ENCODE assay signal across 8 cellular contexts in the genomic region with DNA sequence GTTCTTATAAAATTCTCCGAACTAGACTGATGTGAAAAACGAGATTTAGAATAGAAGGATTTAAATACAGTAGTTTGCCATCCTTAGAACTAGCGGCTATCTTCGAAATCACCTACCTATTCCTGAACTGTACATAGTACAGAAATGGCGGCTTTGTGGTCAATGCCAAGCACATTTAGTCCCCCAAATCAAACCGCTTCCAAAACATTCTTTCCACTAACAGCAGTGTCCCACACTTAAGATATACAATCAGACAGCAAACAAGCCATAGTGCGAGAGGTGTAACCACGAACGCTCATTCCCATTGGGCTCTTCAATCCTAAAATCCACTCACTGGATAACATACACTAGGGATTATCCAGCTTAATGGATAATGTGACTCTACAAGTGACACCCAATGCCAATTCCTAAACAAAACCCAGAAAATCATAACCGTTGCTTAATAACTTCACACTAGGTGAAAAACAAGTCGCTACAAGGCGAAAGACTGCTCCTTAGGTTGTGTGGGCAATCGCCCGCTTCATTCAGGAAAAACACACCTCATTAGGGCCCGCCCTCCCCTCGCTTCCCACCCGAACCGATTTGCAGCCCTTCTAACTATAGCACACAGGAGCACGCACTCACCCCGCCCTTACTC. TPM values are rescaled to one million over a fixed set of nuclear protein-coding genes. Genes with fewer than 3 reads are reported as not detected.
DNase-seq lines count a peak whose midpoint lies in the region; ATAC-seq and TF ChIP-seq lines count a peak whose summit lies in the region.

No MANE protein-coding gene starts in this region.

- TF ChIP-seq POLR2A in uterus (IDR thresholded peaks at IDR 0.05), result peak in 1 of 2 donors; percentile 39

- H3K27ac ChIP-seq in OCI-LY1 (ENCODE audit: low read depth, low read length, poor library complexity, severe bottlenecking), result peak overlapping the region; percentile 93
- peak overlapping the region; percentile 92 to 95 for H3K27ac ChIP-seq in lung (ENCODE audit: low read depth in 1 of 2, low read length in 1 of 2)
- peak overlapping the region; percentile 97 to 99 for H3K27ac ChIP-seq in uterus

- peaks cover 36% of the 10 kb centered on the region for H3K4me1 Mint-ChIP-seq in activated CD4-positive, alpha-beta T cell treated with anti-CD3 and anti-CD28 coated beads, Interleukin-2, amount 10 ng/mL, durations not matched to agents 24 days and 14 days
- H3K4me1 Mint-ChIP-seq in central memory CD8-positive, alpha-beta T cell, result peaks cover 47% of the 10 kb centered on the region

- H4K20me1 ChIP-seq in OCI-LY1 (ENCODE audit: insufficient read depth, low read length), result peaks cover 5% of the 10 kb centered on the region; the same call in 1 of the 2 replicates

- peak; percentile 71 for DNase-seq in activated CD4-positive, alpha-beta T cell treated with anti-CD3 and anti-CD28 coated beads, Interleukin-2, amount 10 ng/mL, durations not matched to agents 24 days and 14 days
- no peak for DNase-seq in activated CD4-positive, alpha-beta T cell treated with anti-CD3 and anti-CD28 coated beads for 48 hours
- DNase-seq in central memory CD8-positive, alpha-beta T cell (ENCODE audit: low spot score in 2 of 2), result no peak
- no peak for DNase-seq in lung (ENCODE audit: low spot score)
- DNase-seq in uterus, result no peak

- peaks cover 47% of the 10 kb centered on the region for H3K4me1 ChIP-seq in OCI-LY1 (ENCODE audit: insufficient read depth, low read length, severe bottlenecking)
- H3K4me1 ChIP-seq in lung (ENCODE audit: control insufficient read depth in 2 of 2, insufficient read depth in 2 of 2, low read length in 2 of 2), result peaks cover 4 to 8% of the 10 kb centered on the region in 2 donors
- peaks cover 0 to 5% of the 10 kb centered on the region in 2 donors for H3K4me1 ChIP-seq in uterus

- WGBS in lung, 2 donors, result 0 to 1% methylated on average over 20 of the region's 20 CpGs

- H2AFZ ChIP-seq in OCI-LY1 (ENCODE audit: low read length), result no peak overlapping the region

- peak overlapping the region; percentile 71 for H3K4me2 ChIP-seq in OCI-LY1 (ENCODE audit: low read length)

- H3K9me3 ChIP-seq in OCI-LY1 (ENCODE audit: low read length), result no peaks in the 10 kb centered on the region
- no peaks in the 10 kb centered on the region for H3K9me3 ChIP-seq in lung (ENCODE audit: control insufficient read depth in 2 of 2, insufficient read depth in 1 of 2, low read length in 1 of 2)
- no peaks in the 10 kb centered on the region for H3K9me3 ChIP-seq in uterus

- no peak for ATAC-seq in central memory CD8-positive, alpha-beta T cell (replicated peaks; ENCODE audit: extremely low read depth, poor library complexity, severe bottlenecking)
- ATAC-seq in lung (ENCODE audit: insufficient read depth, low FRiP score) (no peak), HG03571 (IDR thresholded peaks at IDR 0.05; ENCODE audit: unreplicated experiment) (no peak), GM21737 (IDR thresholded peaks at IDR 0.05; ENCODE audit: unreplicated experiment) (no peak)

- H3F3A ChIP-seq in OCI-LY1 (ENCODE audit: insufficient read depth, low read length), result no peaks in the 10 kb centered on the region

- peaks cover 64% of the 10 kb centered on the region for H3K79me2 ChIP-seq in OCI-LY1 (ENCODE audit: insufficient read depth, low read length)

- TF ChIP-seq CTCF in OCI-LY1 (IDR thresholded peaks at IDR 0.05; ENCODE audit: low read length) (no peak), lung (IDR thresholded peaks at IDR 0.05; ENCODE audit: control extremely low read depth, extremely low read depth) (no peak), uterus (IDR thresholded peaks at IDR 0.05) (no peak)

- H3K9me3 Mint-ChIP-seq in activated CD4-positive, alpha-beta T cell treated with anti-CD3 and anti-CD28 coated beads, Interleukin-2, amount 10 ng/mL, durations not matched to agents 24 days and 14 days, result no peaks in the 10 kb centered on the region
- no peaks in the 10 kb centered on the region for H3K9me3 Mint-ChIP-seq in central memory CD8-positive, alpha-beta T cell

- H3K27me3 ChIP-seq in OCI-LY1 (ENCODE audit: insufficient read depth, low read length) (no peaks in the 10 kb centered on the region), lung (ENCODE audit: control insufficient read depth, insufficient read depth) (no peaks in the 10 kb centered on the region), uterus (no peaks in the 10 kb centered on the region)

- peak overlapping the region; percentile 95 for H3K4me3 Mint-ChIP-seq in activated CD4-positive, alpha-beta T cell treated with anti-CD3 and anti-CD28 coated beads, Interleukin-2, amount 10 ng/mL, durations not matched to agents 24 days and 14 days
- peak overlapping the region; percentile 92 for H3K4me3 Mint-ChIP-seq in central memory CD8-positive, alpha-beta T cell

- H3K27me3 Mint-ChIP-seq in activated CD4-positive, alpha-beta T cell treated with anti-CD3 and anti-CD28 coated beads, Interleukin-2, amount 10 ng/mL, durations not matched to agents 24 days and 14 days, result peaks cover 4% of the 10 kb centered on the region
- no peaks in the 10 kb centered on the region for H3K27me3 Mint-ChIP-seq in central memory CD8-positive, alpha-beta T cell

- peak overlapping the region; percentile 90 for H3K9ac ChIP-seq in OCI-LY1 (ENCODE audit: low read length)

- peaks cover 41% of the 10 kb centered on the region for H3K36me3 ChIP-seq in OCI-LY1 (ENCODE audit: insufficient read depth, low read length)
- no peaks in the 10 kb centered on the region for H3K36me3 ChIP-seq in lung (ENCODE audit: control insufficient read depth in 2 of 2, insufficient read depth in 2 of 2, low read length in 2 of 2)
- no peaks in the 10 kb centered on the region for H3K36me3 ChIP-seq in uterus

- no peaks in the 10 kb centered on the region for H3K9me2 ChIP-seq in OCI-LY1 (ENCODE audit: low read depth, low read length)

- intact Hi-C loops in activated CD4-positive, alpha-beta T cell treated with anti-CD3 and anti-CD28 coated beads, Interleukin-2, amount 10 ng/mL, durations not matched to agents 24 days and 14 days (cut with micrococcal nuclease), result loop anchor here (2.0 to 5.0 kb wide), 5 partner anchors 109 to 1171 kb away; a partner anchor contains a TSS
- intact Hi-C loops in uterus (cut with DNase I; ENCODE audit: low total_unique reads), result no loop called here

- H3K4me3 ChIP-seq in OCI-LY1 (ENCODE audit: low read depth, low read length, poor library complexity, severe bottlenecking), result peak overlapping the region; percentile 91
- peak overlapping the region; percentile 82 for H3K4me3 ChIP-seq in lung
- H3K4me3 ChIP-seq in uterus, result peak overlapping the region; percentile 85 to 91

- peak overlapping the region; percentile 98 for H3K27ac Mint-ChIP-seq in activated CD4-positive, alpha-beta T cell treated with anti-CD3 and anti-CD28 coated beads, Interleukin-2, amount 10 ng/mL, durations not matched to agents 24 days and 14 days
- H3K27ac Mint-ChIP-seq in central memory CD8-positive, alpha-beta T cell (ENCODE audit: low read depth), result peak overlapping the region; percentile 98

- H3K36me3 Mint-ChIP-seq in activated CD4-positive, alpha-beta T cell treated with anti-CD3 and anti-CD28 coated beads, Interleukin-2, amount 10 ng/mL, durations not matched to agents 24 days and 14 days (ENCODE audit: low read depth), result peaks cover 23% of the 10 kb centered on the region
- H3K36me3 Mint-ChIP-seq in central memory CD8-positive, alpha-beta T cell (ENCODE audit: insufficient read depth), result peaks cover 38% of the 10 kb centered on the region

RNA-seq across cellular contexts. Expression of a gene that starts 2.0 kb away (rescaled TPM):
- total RNA-seq in activated CD4-positive, alpha-beta T cell treated with anti-CD3 and anti-CD28 coated beads, Interleukin-2, amount 10 ng/mL, durations not matched to agents 24 days and 14 days, result 230 TPM in 2 replicates
- total RNA-seq in lung (100 to 1,000 TPM; 112 to 568 TPM), uterus (100 to 1,000 TPM; 148 to 444 (median 323) TPM)
- 10 to 100 TPM; 57.9 to 59.6 TPM for polyA plus RNA-seq in lung
